ENCODE assay signal across 9 cellular contexts in the genomic region with DNA sequence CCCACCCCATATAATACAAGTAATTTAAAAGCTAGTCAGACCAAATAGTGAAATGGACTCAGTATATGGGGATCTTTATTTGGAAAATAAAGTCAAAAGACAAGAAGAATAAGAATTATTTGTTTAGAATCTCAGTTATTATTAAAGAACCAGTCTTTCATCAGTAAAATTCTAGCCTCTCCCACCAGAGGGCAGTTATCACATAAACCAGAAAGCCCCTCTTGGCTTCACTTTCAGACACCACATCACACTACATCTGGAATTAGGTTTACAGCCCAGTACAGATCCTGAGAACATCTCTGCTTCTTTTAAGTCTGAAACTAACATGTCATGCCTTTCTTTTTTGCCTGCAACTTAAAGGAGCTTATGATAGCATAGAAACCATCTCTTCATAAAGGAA. TPM values are rescaled to one million over a fixed set of nuclear protein-coding genes. Genes with fewer than 3 reads are reported as not detected.
DNase-seq lines count a peak whose midpoint lies in the region; ATAC-seq, FAIRE-seq and TF ChIP-seq lines count a peak whose summit lies in the region.
"Had no signal": no experiment of that assay in that cellular context is flagged by ENCODE, and none has a peak within 500 bp of the region (broad histone marks: within the 10 kb centered on the region; RNA-seq: fewer than 3 reads in every experiment).

No MANE protein-coding gene starts in this region.

- H2BK5ac ChIP-seq in trophoblast cell (ENCODE audit: low read depth, low read length, poor library complexity): no peak overlapping the region

- no peak for TF ChIP-seq EP300 in K562 (IDR thresholded peaks at IDR 0.05; ENCODE audit: low read length)

- no peak overlapping the region for H2BK120ac ChIP-seq in trophoblast cell (ENCODE audit: insufficient read depth, low read length, poor library complexity)

- no peak overlapping the region for H3K4me3 ChIP-seq in GM12864 (ENCODE audit: low read depth, low read length)
- H3K4me3 ChIP-seq in K562: no peak overlapping the region
- no peak overlapping the region for H3K4me3 ChIP-seq in trophoblast cell (ENCODE audit: low read depth, low read length)

- no peak for DNase-seq in GM12864 (ENCODE audit: low read depth)
- peak; percentile 54 for DNase-seq in HTR-8/SVneo (ENCODE audit: insufficient read length, low spot score)
- peak; percentile 22 to 47 (median 39) for DNase-seq in K562 (ENCODE audit: extremely low read depth in 1 of 4, low spot score in 3 of 4)
- no peak for DNase-seq in activated CD4-positive, alpha-beta T cell treated with anti-CD3 and anti-CD28 coated beads, Interleukin-2, amount 50 U/mL, for 48 hours
- DNase-seq in trophoblast cell: no peak
- DNase-seq in NCI-H2081 (lab: John Stamatoyannopoulos, UW): no peak
- DNase-seq in SKM-1 (lab: John Stamatoyannopoulos, UW; ENCODE audit: unreplicated experiment): no peak

- H2BK12ac ChIP-seq in trophoblast cell (ENCODE audit: low read length): no peak overlapping the region

- H2AFZ ChIP-seq in K562 (ENCODE audit: low read depth, low read length) (no peak overlapping the region), trophoblast cell (ENCODE audit: insufficient read depth, low read length, poor library complexity) (no peak overlapping the region)

- no peak overlapping the region for H4K8ac ChIP-seq in trophoblast cell (ENCODE audit: low read depth, low read length)

- H4K91ac ChIP-seq in trophoblast cell (ENCODE audit: low read depth, low read length): no peak overlapping the region

- CTCF ChIA-PET in K562 (lab: Yijun Ruan, JAX; ENCODE audit: low intra/inter-chr PET ratio): interaction anchor here (1.0 to 1.4 kb wide), 2 partner anchors 8 to 46 kb away, joined by 3 to 4 read pairs; no protein-coding TSS in a partner anchor

- H3K27me3 Mint-ChIP-seq in nephron (ENCODE audit: low read depth): no peaks in the 10 kb centered on the region

- no peak overlapping the region for H4K12ac ChIP-seq in trophoblast cell (ENCODE audit: low read depth, low read length)

- H3K36me3 Mint-ChIP-seq in nephron (ENCODE audit: low read depth): no peaks in the 10 kb centered on the region

- H3K4ac ChIP-seq in trophoblast cell (ENCODE audit: low read depth, low read length): no peak overlapping the region

- no peaks in the 10 kb centered on the region for H3K79me2 ChIP-seq in K562 (ENCODE audit: control insufficient read depth, insufficient read depth, low read length)
- H3K79me2 ChIP-seq in trophoblast cell (ENCODE audit: control insufficient read depth, insufficient read depth, low read length, poor library complexity): no peaks in the 10 kb centered on the region

- peaks cover 0 to 15% of the 10 kb centered on the region in 2 experiments; a peak in 3 of 5 replicates for H3K4me1 ChIP-seq in K562 (replicated peaks in 1 of 2; ENCODE audit: control insufficient read depth in 2 of 2, insufficient read depth in 2 of 2, low read length in 2 of 2)
- H3K4me1 ChIP-seq in trophoblast cell (ENCODE audit: control insufficient read depth in 1 of 2, insufficient read depth in 2 of 2, low read length in 2 of 2): peaks cover 5 to 8% of the 10 kb centered on the region in 2 experiments

- H3K27ac Mint-ChIP-seq in nephron: no peak overlapping the region

- H3K36me3 ChIP-seq in K562 (ENCODE audit: control insufficient read depth, insufficient read depth, low read length): peaks cover 8% of the 10 kb centered on the region; the same call in 2 of the 3 replicates
- no peaks in the 10 kb centered on the region for H3K36me3 ChIP-seq in trophoblast cell (ENCODE audit: control insufficient read depth in 1 of 2, insufficient read depth in 2 of 2, low read length in 2 of 2)

- H3K9me3 ChIP-seq in K562 (replicated peaks; ENCODE audit: control insufficient read depth, insufficient read depth, low read depth, low read length): no peaks in the 10 kb centered on the region
- no peaks in the 10 kb centered on the region for H3K9me3 ChIP-seq in trophoblast cell (ENCODE audit: insufficient read depth, low read depth, low read length)

- POLR2A ChIA-PET in K562 (lab: Yijun Ruan, JAX): interaction anchor here (0.8 kb wide), 1 partner anchor 133 kb away, joined by 3 read pairs; the partner anchor contains the start of gene ARL15

- no TSS peak for BruUV-seq in K562 (replicated peaks; lab: Mats Ljungman, UMichigan)

- H3K27me3 ChIP-seq in K562 (ENCODE audit: control insufficient read depth in 2 of 2, insufficient read depth in 2 of 2, low read length in 2 of 2) (no peaks in the 10 kb centered on the region), trophoblast cell (ENCODE audit: insufficient read depth, low read length) (no peaks in the 10 kb centered on the region)

- FAIRE-seq in HTR-8/SVneo (lab: Jason Lieb, UNC) (peak; percentile 40), K562 (lab: Jason Lieb, UNC) (peak; percentile 81)

- peak in 1 of 2 experiments; percentile 51; a peak in 2 of 4 replicates for TF ChIP-seq RAD21 in K562 (CRISPR knock-in tag; conservative IDR thresholded peaks at IDR 0.05 in 1 of 2, IDR thresholded peaks at IDR 0.05 in 1 of 2)

- no peaks in the 10 kb centered on the region for H4K20me1 ChIP-seq in K562 (replicated peaks; ENCODE audit: control insufficient read depth, insufficient read depth, low read length)

- H3K18ac ChIP-seq in trophoblast cell (ENCODE audit: low read length): no peak overlapping the region

- in situ Hi-C loops in K562 (cut with MboI): no loop called here

- H3K4me1 Mint-ChIP-seq in nephron: peaks cover 17% of the 10 kb centered on the region

- no peak overlapping the region for H3K23ac ChIP-seq in trophoblast cell (ENCODE audit: low read length)

- no peak overlapping the region for H2AK5ac ChIP-seq in trophoblast cell (ENCODE audit: low read length)

- H3K4me2 ChIP-seq in K562 (ENCODE audit: insufficient read depth, low read length) (no peak overlapping the region), trophoblast cell (ENCODE audit: low read length) (no peak overlapping the region)

- H3K9ac ChIP-seq in K562 (ENCODE audit: insufficient read depth in 1 of 2, low read depth in 2 of 2, low read length in 2 of 2): no peak overlapping the region
- no peak overlapping the region for H3K9ac ChIP-seq in trophoblast cell (ENCODE audit: low read length)

- no peak for TF ChIP-seq POLR2A in K562 (conservative IDR thresholded peaks at IDR 0.05)

- no peak overlapping the region for H3K14ac ChIP-seq in trophoblast cell (ENCODE audit: low read length)

- no peaks in the 10 kb centered on the region for H3K9me1 ChIP-seq in K562 (ENCODE audit: control insufficient read depth, insufficient read depth, low read length)

- H3K4me3 Mint-ChIP-seq in nephron: no peak overlapping the region

- H3K27ac ChIP-seq in K562 (ENCODE audit: extremely low read depth, low read depth, low read length) (no peak overlapping the region), trophoblast cell (ENCODE audit: low read depth, low read length) (no peak overlapping the region)

- ATAC-seq in K562: peak; percentile 67

- TF ChIP-seq CTCF in GM12864 (IDR thresholded peaks at IDR 0.05; ENCODE audit: low read depth, low read length, missing control alignments): peak; percentile 49
- TF ChIP-seq CTCF in K562 (IDR thresholded peaks at IDR 0.05 in 2 of 3, conservative IDR thresholded peaks at IDR 0.05 in 1 of 3; ENCODE audit: insufficient read depth in 2 of 3, low read depth in 1 of 3, low read length in 3 of 3): peak; percentile 38 to 54 (median 41); a peak in 4 of 6 replicates
- TF ChIP-seq CTCF in nephron (IDR thresholded peaks at IDR 0.05; ENCODE audit: unreplicated experiment in 3 of 3): peak; percentile 55 to 65 (median 57)

- H3K79me1 ChIP-seq in trophoblast cell (ENCODE audit: low read length): peaks cover 4% of the 10 kb centered on the region

- intact Hi-C loops in K562 (cut with micrococcal nuclease): loop anchor here (1.0 kb wide), 1 partner anchor 46 kb away; no protein-coding TSS in a partner anchor

- no peaks in the 10 kb centered on the region for H3K9me3 Mint-ChIP-seq in nephron

TF ChIP-seq in K562, 482 proteins besides CTCF, POLR2A, EP300 and RAD21:
- TF ChIP-seq SMC3 (conservative IDR thresholded peaks at IDR 0.05; ENCODE audit: insufficient read depth, low read depth, low read length) (0 out of 2 replicates have a peak, but pooled peaks have one; percentile 18), ZNF384 (IDR thresholded peaks at IDR 0.05; ENCODE audit: low read depth, low read length) (no peak)

RNA-seq across cellular contexts. Expression of gene HSPB3, which starts 12.2 kb away (rescaled TPM):
- 18.1 and 32.8 TPM in 2 replicates for total RNA-seq in K562 (2011; cell fraction: chromatin; rRNA removed; ENCODE audit: low replicate concordance)
- 9.3 and 13.2 TPM in 2 replicates for total RNA-seq in K562 (2011; cell fraction: nucleolus; rRNA removed)
- total RNA-seq in K562 (2011; cell fraction: nucleoplasm; rRNA removed): 9.8 and 15.8 TPM in 2 replicates
- total RNA-seq in K562 (2014; rRNA removed) (3.3 and 4.3 TPM in 2 replicates), K562 (2014; rRNA removed; fragmentation: Illumina TruSeq; extraction: Trizol) (4.0 and 6.1 TPM in 2 replicates), K562 (2015; rRNA removed; fragmentation: Illumina TruSeq; extraction: Trizol) (3.4 and 3.7 TPM in 2 replicates), K562 (2021) (4.1 and 4.3 TPM in 2 replicates)
- polyA plus RNA-seq in K562 (2011; rRNA removed) (3.2 and 5.0 TPM in 2 replicates), K562 (2014; fragmentation: Illumina TruSeq; extraction: Trizol) (5.0 and 6.3 TPM in 2 replicates), K562 (2014; fragmentation: Nextera tagmentation; extraction: Ambion mirVana) (1 to 10 TPM; 2.4 to 3.1 TPM), K562 (2014; rRNA removed) (4.1 and 6.9 TPM in 2 replicates)
- 1.4 and 3.8 TPM in 2 replicates for polyA plus RNA-seq in K562 (2011; cell fraction: cytosol; rRNA removed)
- polyA plus RNA-seq in K562 (2011; cell fraction: nucleus; rRNA removed): 7.9 and 9.1 TPM in 2 replicates
- polyA plus RNA-seq in K562 (2012): 3.3 and 3.9 TPM in 2 replicates
- 5.8 and 6.8 TPM in 2 replicates for polyA minus RNA-seq in K562 (2011; rRNA and poly(A)+ RNA removed)
- polyA minus RNA-seq in K562 (2011; cell fraction: cytosol; rRNA and poly(A)+ RNA removed): 1.1 and 2.5 TPM in 2 replicates
- polyA minus RNA-seq in K562 (2011; cell fraction: nucleus; rRNA and poly(A)+ RNA removed): 3.9 and 8.2 TPM in 2 replicates
- polyA plus RNA-seq in trophoblast cell (2013): not detected in 2 replicates
- total RNA-seq: pulmonary artery endothelial cell had no signal

Comparison
In these comparisons a context has a peak if more than half of its experiments do, and no peak if none do; other contexts are left out.
1. DNase-seq: peak in HTR-8/SVneo (single experiment) and K562 (4 of 4); none in GM12864 (single experiment), activated CD4-positive, alpha-beta T cell treated with anti-CD3 and anti-CD28 coated beads, Interleukin-2, amount 50 U/mL, for 48 hours (0 of 2), trophoblast cell (0 of 2), NCI-H2081 (0 of 2) and SKM-1 (single experiment).
2. Peak in every context shown above with its lines, with median percentiles within 50 percentile points of each other: CTCF ChIP-seq.